In the genomic region with DNA sequence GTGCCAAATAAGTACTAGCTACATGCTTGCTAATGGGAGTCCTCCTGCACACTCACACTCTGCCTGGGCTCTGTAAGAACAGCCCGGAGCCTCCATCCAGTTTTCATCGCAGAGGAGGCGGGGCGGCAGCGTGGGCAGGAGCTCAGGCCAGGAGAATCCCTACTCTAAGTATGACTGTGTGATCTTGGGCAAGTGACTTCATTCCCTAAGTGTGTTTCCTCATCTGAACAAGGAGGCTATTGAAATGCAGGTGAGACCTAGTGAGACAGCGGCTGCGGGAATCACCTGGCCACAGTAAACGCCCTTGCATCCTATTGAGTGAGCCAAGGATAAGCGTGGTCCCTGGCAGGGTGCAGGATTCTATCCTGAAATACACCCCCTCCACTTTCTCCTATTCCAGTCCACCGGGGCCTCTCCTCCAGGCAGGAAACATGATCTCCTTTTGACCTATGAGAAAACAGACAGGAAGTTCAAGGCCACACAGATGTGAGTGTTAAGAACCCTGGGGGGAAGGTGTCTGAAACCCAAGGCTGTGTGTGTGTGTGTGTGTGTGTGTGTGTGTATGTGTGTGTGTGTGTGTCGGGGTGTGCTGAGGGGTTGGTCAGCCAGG, we compare ENCODE assay signal across 9 cellular contexts. TPM values are rescaled to one million over a fixed set of nuclear protein-coding genes. Genes with fewer than 3 reads are reported as not detected.
DNase-seq lines count a peak whose midpoint lies in the region; ATAC-seq and TF ChIP-seq lines count a peak whose summit lies in the region.
"Had no signal": no experiment of that assay in that cellular context is flagged by ENCODE, and none has a peak within 500 bp of the region (broad histone marks: within the 10 kb centered on the region; RNA-seq: fewer than 3 reads in every experiment).

No MANE protein-coding gene starts in this region.

- WGBS in heart right ventricle, 2 donors: 64 to 68% methylated on average over 11 of the region's 11 CpGs

- H3K4me1 ChIP-seq in DND-41 (ENCODE audit: insufficient read depth, low read length) (peaks cover 14% of the 10 kb centered on the region), HEK293 (ENCODE audit: control insufficient read depth, insufficient read depth, low read length) (peaks cover 8% of the 10 kb centered on the region), left lung (peaks cover 0 to 20% of the 10 kb centered on the region in 2 donors), heart right ventricle (peaks cover 0 to 34% (median 30%) of the 10 kb centered on the region in 9 donors)

- CTCF ChIA-PET in HEK293 (lab: Yijun Ruan, JAX): interaction anchor here (1.0 kb wide), 2 partner anchors 14 to 125 kb away, joined by 3 to 6 read pairs; no protein-coding TSS in a partner anchor

- H3K27me3 ChIP-seq in DND-41 (ENCODE audit: insufficient read depth, low read length, poor library complexity) (no peaks in the 10 kb centered on the region), left lung (no peaks in the 10 kb centered on the region), heart right ventricle (no peaks in the 10 kb centered on the region)

- ATAC-seq in DND-41 (ENCODE audit: insufficient read depth, low read depth): peak; percentile 51; the same call in 2 of the 3 replicates
- ATAC-seq in left lung: peak; percentile 29
- no peak for ATAC-seq in GM19397 (IDR thresholded peaks at IDR 0.05; ENCODE audit: unreplicated experiment)
- ATAC-seq in heart right ventricle: no peak

- no peak overlapping the region for H3K4me2 ChIP-seq in DND-41 (ENCODE audit: insufficient read depth, low read length)

- POLR2A ChIA-PET in HEK293 (lab: Yijun Ruan, JAX): interaction anchor here (0.8 to 1.1 kb wide), 2 partner anchors 12 to 160 kb away, joined by 3 read pairs; no protein-coding TSS in a partner anchor

- H4K20me1 ChIP-seq in DND-41 (ENCODE audit: insufficient read depth, low read length): peaks cover 9% of the 10 kb centered on the region

- H3K9ac ChIP-seq in DND-41 (ENCODE audit: low read depth, low read length): no peak overlapping the region

- no peaks in the 10 kb centered on the region for H3K79me2 ChIP-seq in DND-41 (ENCODE audit: insufficient read depth, low read length)

- TF ChIP-seq CTCF in DND-41 (IDR thresholded peaks at IDR 0.05; ENCODE audit: borderline replicate concordance, extremely low read depth, low read length, poor library complexity, severe bottlenecking) (no peak), HEK293 (tag by site-specific recombination; IDR thresholded peaks at IDR 0.05) (no peak), left lung (IDR thresholded peaks at IDR 0.05) (no peak), heart right ventricle (IDR thresholded peaks at IDR 0.05) (no peak)

- H3K9me3 ChIP-seq in DND-41 (ENCODE audit: insufficient read depth, low read length, severe bottlenecking): no peaks in the 10 kb centered on the region
- H3K9me3 ChIP-seq in HEK293 (ENCODE audit: control insufficient read depth, insufficient read depth, low read depth, low read length): no peaks in the 10 kb centered on the region
- H3K9me3 ChIP-seq in left lung: no peaks in the 10 kb centered on the region
- H3K9me3 ChIP-seq in heart right ventricle: no peaks in the 10 kb centered on the region

- H3K36me3 ChIP-seq in DND-41 (ENCODE audit: insufficient read depth, low read length) (no peaks in the 10 kb centered on the region), HEK293 (ENCODE audit: control insufficient read depth in 2 of 2, insufficient read depth in 1 of 2, low read length in 2 of 2) (no peaks in the 10 kb centered on the region), left lung (no peaks in the 10 kb centered on the region), heart right ventricle (no peaks in the 10 kb centered on the region)

- DNase-seq in DND-41 (peak; percentile 40), UCSD-AML1 (lab: John Stamatoyannopoulos, UW; ENCODE audit: unreplicated experiment) (peak; percentile 36), left lung (peak in 1 of 2 donors; percentile 65), pons (ENCODE audit: low spot score) (no peak), cortex of kidney (lab: John Stamatoyannopoulos, UW) (no peak), heart right ventricle (no peak)
- DNase-seq: stimulated activated CD4-positive, alpha-beta T cell treated with anti-CD3 and anti-CD28 coated beads, Interleukin-15, amount 100 ng/mL, for 24 hours had no signal

- H3K4me3 ChIP-seq in DND-41 (ENCODE audit: low read depth in 1 of 2, low read length in 2 of 2) (no peak overlapping the region), HEK293 (ENCODE audit: low read depth, low read length) (no peak overlapping the region), left lung (no peak overlapping the region), heart right ventricle (no peak overlapping the region)

- H2AFZ ChIP-seq in DND-41 (ENCODE audit: low read depth, low read length): no peak overlapping the region

- H3K27ac ChIP-seq in DND-41 (ENCODE audit: low read length) (no peak overlapping the region), HEK293 (ENCODE audit: extremely low read depth, low read depth, low read length) (peak overlapping the region; percentile 47), left lung (no peak overlapping the region), heart right ventricle (no peak overlapping the region)

- intact Hi-C loops in left lung (cut with DNase I): no loop called here
- intact Hi-C loops in heart right ventricle (cut with DNase I): loop anchor here in 4 of 10 donors (2.0 to 10.0 kb wide), 3 partner anchors 186 to 357 kb away; no protein-coding TSS in a partner anchor

TF ChIP-seq in HEK293, 187 proteins besides CTCF, POLR2A, EP300 and RAD21 (continues in another document):
- peak; percentile 90 for TF ChIP-seq PRDM4 (tag by site-specific recombination; IDR thresholded peaks at IDR 0.05)
- no peak for TF ChIP-seq ZFP41 (tag by site-specific recombination; IDR thresholded peaks at IDR 0.05; ENCODE audit: borderline replicate concordance)
- no peak for TF ChIP-seq SP3 (tag by site-specific recombination; IDR thresholded peaks at IDR 0.05)
- TF ChIP-seq, protein P1, sequence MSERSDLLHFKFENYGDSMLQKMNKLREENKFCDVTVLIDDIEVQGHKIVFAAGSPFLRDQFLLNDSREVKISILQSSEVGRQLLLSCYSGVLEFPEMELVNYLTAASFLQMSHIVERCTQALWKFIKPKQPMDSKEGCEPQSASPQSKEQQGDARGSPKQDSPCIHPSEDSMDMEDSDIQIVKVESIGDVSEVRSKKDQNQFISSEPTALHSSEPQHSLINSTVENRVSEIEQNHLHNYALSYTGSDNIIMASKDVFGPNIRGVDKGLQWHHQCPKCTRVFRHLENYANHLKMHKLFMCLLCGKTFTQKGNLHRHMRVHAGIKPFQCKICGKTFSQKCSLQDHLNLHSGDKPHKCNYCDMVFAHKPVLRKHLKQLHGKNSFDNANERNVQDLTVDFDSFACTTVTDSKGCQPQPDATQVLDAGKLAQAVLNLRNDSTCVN (tag by site-specific recombination; optimal IDR thresholded peaks at IDR 0.05): no peak
- TF ChIP-seq GLIS2 (tag by site-specific recombination; IDR thresholded peaks at IDR 0.05): no peak
- TF ChIP-seq ZNF596 (tag by site-specific recombination; IDR thresholded peaks at IDR 0.05): no peak
- TF ChIP-seq ZNF544 (tag by site-specific recombination; IDR thresholded peaks at IDR 0.05): no peak
- no peak for TF ChIP-seq PRDM1 (tag by site-specific recombination; IDR thresholded peaks at IDR 0.05)
- no peak for TF ChIP-seq ZNF133 (tag by site-specific recombination; IDR thresholded peaks at IDR 0.05)
- no peak for TF ChIP-seq ZNF169 (tag by site-specific recombination; IDR thresholded peaks at IDR 0.05)
- peak; percentile 66 for TF ChIP-seq ZNF366 (tag by site-specific recombination; conservative IDR thresholded peaks at IDR 0.05)
- TF ChIP-seq ZNF16 (tag by site-specific recombination; IDR thresholded peaks at IDR 0.05; ENCODE audit: low read depth): no peak
- TF ChIP-seq ZNF571 (tag by site-specific recombination; IDR thresholded peaks at IDR 0.05): no peak
- no peak for TF ChIP-seq ZNF514 (tag by site-specific recombination; IDR thresholded peaks at IDR 0.05)
- TF ChIP-seq ZNF398 (tag by site-specific recombination; IDR thresholded peaks at IDR 0.05): peak; percentile 93

RNA-seq across cellular contexts. Expression of gene RAI1, which starts 5.2 kb away (rescaled TPM):
- 10 to 100 TPM; 31.5 to 31.7 TPM for total RNA-seq in left lung
- 10 to 100 TPM; 15.8 to 32.0 (median 20.9) TPM for total RNA-seq in heart right ventricle
- polyA plus RNA-seq in heart right ventricle: 10 to 100 TPM; 13.8 to 17.5 TPM

Comparison
In these comparisons a context has a peak if more than half of its experiments do, and no peak if none do; other contexts are left out.
1. ATAC-seq: peak in DND-41 (single experiment) and left lung (single experiment); none in GM19397 (single experiment) and heart right ventricle (0 of 8).
2. DNase-seq: peak in DND-41 (single experiment) and UCSD-AML1 (single experiment); none in pons (single experiment), cortex of kidney (single experiment) and heart right ventricle (0 of 2).